1 cellular context compared by ENCODE assay signal in genomic region chr4:8009710-8010534, GRCh38.
TF ChIP-seq lines count a peak whose summit lies in the region.

No MANE protein-coding gene starts in this region.

TF ChIP-seq in HepG2, 621 proteins besides CTCF, POLR2A, EP300 and RAD21 (continued from another document and continues in another):
- TF ChIP-seq ZNF687 (CRISPR knock-in tag; IDR thresholded peaks at IDR 0.05), result peak; percentile 30; the same call in 1 of the 2 replicates
- TF ChIP-seq ZNF20 (CRISPR knock-in tag; IDR thresholded peaks at IDR 0.05), result no peak
- no peak for TF ChIP-seq NR2C2 (CRISPR knock-in tag; IDR thresholded peaks at IDR 0.05; ENCODE audit: borderline replicate concordance)
- no peak for TF ChIP-seq ZNF441 (CRISPR knock-in tag; IDR thresholded peaks at IDR 0.05; ENCODE audit: borderline replicate concordance)
- no peak for TF ChIP-seq E2F2 (CRISPR knock-in tag; IDR thresholded peaks at IDR 0.05; ENCODE audit: borderline replicate concordance)
- TF ChIP-seq KAT8 (CRISPR knock-in tag; IDR thresholded peaks at IDR 0.05), result no peak
- TF ChIP-seq TBX3 (IDR thresholded peaks at IDR 0.05; ENCODE audit: borderline replicate concordance), result no peak
- no peak for TF ChIP-seq ZBTB43 (CRISPR knock-in tag; conservative IDR thresholded peaks at IDR 0.05)
- TF ChIP-seq ZNF784 (CRISPR knock-in tag; IDR thresholded peaks at IDR 0.05; ENCODE audit: borderline replicate concordance), result 0 out of 2 replicates have a peak, but pooled peaks have one; percentile 26
- no peak for TF ChIP-seq EED (CRISPR knock-in tag; IDR thresholded peaks at IDR 0.05)
- TF ChIP-seq KDM1A (CRISPR knock-in tag; IDR thresholded peaks at IDR 0.05), result peak; percentile 94
- no peak for TF ChIP-seq ELK4 (CRISPR knock-in tag; IDR thresholded peaks at IDR 0.05; ENCODE audit: borderline replicate concordance)
- TF ChIP-seq HNF4G (IDR thresholded peaks at IDR 0.05; ENCODE audit: borderline replicate concordance, low read depth, low read length), result peak; percentile 9; the same call in 1 of the 2 replicates
- TF ChIP-seq HNF4G (CRISPR knock-in tag; IDR thresholded peaks at IDR 0.05; ENCODE audit: borderline replicate concordance, low read depth), result no peak
- peak; percentile 37; the same call in 1 of the 2 replicates for TF ChIP-seq HDAC2 (CRISPR knock-in tag; IDR thresholded peaks at IDR 0.05)
- TF ChIP-seq TRIM24 (CRISPR knock-in tag; IDR thresholded peaks at IDR 0.05), result no peak
- 0 out of 2 replicates have a peak, but pooled peaks have one; percentile 7 for TF ChIP-seq RARA (CRISPR knock-in tag; IDR thresholded peaks at IDR 0.05)
- TF ChIP-seq HMGXB3 (CRISPR knock-in tag; IDR thresholded peaks at IDR 0.05; ENCODE audit: borderline replicate concordance), result no peak
- TF ChIP-seq MAFG (CRISPR knock-in tag; IDR thresholded peaks at IDR 0.05), result no peak
- TF ChIP-seq KLF15 (CRISPR knock-in tag; IDR thresholded peaks at IDR 0.05; ENCODE audit: borderline replicate concordance), result no peak
- no peak for TF ChIP-seq BHLHE40 (IDR thresholded peaks at IDR 0.05; ENCODE audit: low read length)
- no peak for TF ChIP-seq ZBTB2 (CRISPR knock-in tag; IDR thresholded peaks at IDR 0.05; ENCODE audit: low read depth)
- peak; percentile 20; the same call in 1 of the 2 replicates for TF ChIP-seq NCOR1 (IDR thresholded peaks at IDR 0.05; ENCODE audit: borderline replicate concordance, low read length)
- no peak for TF ChIP-seq ZNF562 (CRISPR knock-in tag; IDR thresholded peaks at IDR 0.05; ENCODE audit: borderline replicate concordance)
- TF ChIP-seq ZXDC (CRISPR knock-in tag; IDR thresholded peaks at IDR 0.05), result no peak
- no peak for TF ChIP-seq ZNF674 (CRISPR knock-in tag; IDR thresholded peaks at IDR 0.05; ENCODE audit: low read depth)
- TF ChIP-seq BCLAF1 (IDR thresholded peaks at IDR 0.05), result no peak
- no peak for TF ChIP-seq ZNF569 (CRISPR knock-in tag; IDR thresholded peaks at IDR 0.05; ENCODE audit: borderline replicate concordance)
- no peak for TF ChIP-seq TRIM22 (IDR thresholded peaks at IDR 0.05)
